1 cellular context compared by ENCODE assay signal in the genomic region with DNA sequence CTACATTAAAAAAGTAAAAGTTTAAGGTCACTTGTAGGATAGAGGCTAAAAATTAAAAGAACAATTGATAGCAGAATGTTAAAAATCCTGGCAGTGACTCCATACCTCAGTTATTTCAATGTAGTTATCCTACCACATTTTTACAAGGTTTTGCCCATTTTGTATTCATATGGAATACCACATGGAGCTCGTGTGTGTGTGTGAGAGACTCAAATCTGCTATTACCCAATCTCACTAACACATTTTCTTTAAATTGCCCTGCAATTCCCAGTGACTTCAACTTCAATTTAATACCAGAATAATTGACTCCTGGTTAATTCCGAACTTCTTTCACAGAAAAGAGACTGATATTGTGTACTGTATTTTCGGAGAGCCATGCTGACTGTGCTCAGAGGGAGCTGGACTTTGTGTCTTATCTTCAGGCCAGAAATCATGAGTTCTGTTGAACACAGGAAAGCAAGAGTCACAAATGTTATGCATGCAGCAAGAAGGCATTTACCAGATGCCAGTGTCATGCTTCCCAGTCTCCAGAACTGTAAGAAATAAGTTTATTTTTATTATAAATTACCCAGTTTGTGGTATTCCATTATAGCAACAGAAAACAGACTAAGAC.
TF ChIP-seq lines count a peak whose summit lies in the region.

No MANE protein-coding gene starts in this region.

TF ChIP-seq in SK-N-SH, 30 proteins besides CTCF, POLR2A, EP300 and RAD21 (continued from another document):
- TF ChIP-seq, protein P1, sequence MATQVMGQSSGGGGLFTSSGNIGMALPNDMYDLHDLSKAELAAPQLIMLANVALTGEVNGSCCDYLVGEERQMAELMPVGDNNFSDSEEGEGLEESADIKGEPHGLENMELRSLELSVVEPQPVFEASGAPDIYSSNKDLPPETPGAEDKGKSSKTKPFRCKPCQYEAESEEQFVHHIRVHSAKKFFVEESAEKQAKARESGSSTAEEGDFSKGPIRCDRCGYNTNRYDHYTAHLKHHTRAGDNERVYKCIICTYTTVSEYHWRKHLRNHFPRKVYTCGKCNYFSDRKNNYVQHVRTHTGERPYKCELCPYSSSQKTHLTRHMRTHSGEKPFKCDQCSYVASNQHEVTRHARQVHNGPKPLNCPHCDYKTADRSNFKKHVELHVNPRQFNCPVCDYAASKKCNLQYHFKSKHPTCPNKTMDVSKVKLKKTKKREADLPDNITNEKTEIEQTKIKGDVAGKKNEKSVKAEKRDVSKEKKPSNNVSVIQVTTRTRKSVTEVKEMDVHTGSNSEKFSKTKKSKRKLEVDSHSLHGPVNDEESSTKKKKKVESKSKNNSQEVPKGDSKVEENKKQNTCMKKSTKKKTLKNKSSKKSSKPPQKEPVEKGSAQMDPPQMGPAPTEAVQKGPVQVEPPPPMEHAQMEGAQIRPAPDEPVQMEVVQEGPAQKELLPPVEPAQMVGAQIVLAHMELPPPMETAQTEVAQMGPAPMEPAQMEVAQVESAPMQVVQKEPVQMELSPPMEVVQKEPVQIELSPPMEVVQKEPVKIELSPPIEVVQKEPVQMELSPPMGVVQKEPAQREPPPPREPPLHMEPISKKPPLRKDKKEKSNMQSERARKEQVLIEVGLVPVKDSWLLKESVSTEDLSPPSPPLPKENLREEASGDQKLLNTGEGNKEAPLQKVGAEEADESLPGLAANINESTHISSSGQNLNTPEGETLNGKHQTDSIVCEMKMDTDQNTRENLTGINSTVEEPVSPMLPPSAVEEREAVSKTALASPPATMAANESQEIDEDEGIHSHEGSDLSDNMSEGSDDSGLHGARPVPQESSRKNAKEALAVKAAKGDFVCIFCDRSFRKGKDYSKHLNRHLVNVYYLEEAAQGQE (IDR thresholded peaks at IDR 0.05; ENCODE audit: low read depth, low read length): no peak
- TF ChIP-seq, protein P2, sequence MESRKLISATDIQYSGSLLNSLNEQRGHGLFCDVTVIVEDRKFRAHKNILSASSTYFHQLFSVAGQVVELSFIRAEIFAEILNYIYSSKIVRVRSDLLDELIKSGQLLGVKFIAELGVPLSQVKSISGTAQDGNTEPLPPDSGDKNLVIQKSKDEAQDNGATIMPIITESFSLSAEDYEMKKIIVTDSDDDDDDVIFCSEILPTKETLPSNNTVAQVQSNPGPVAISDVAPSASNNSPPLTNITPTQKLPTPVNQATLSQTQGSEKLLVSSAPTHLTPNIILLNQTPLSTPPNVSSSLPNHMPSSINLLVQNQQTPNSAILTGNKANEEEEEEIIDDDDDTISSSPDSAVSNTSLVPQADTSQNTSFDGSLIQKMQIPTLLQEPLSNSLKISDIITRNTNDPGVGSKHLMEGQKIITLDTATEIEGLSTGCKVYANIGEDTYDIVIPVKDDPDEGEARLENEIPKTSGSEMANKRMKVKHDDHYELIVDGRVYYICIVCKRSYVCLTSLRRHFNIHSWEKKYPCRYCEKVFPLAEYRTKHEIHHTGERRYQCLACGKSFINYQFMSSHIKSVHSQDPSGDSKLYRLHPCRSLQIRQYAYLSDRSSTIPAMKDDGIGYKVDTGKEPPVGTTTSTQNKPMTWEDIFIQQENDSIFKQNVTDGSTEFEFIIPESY (IDR thresholded peaks at IDR 0.05; ENCODE audit: borderline replicate concordance, low read depth): no peak
- TF ChIP-seq TCF12 (IDR thresholded peaks at IDR 0.05) (no peak), RXRA (IDR thresholded peaks at IDR 0.05; ENCODE audit: borderline replicate concordance, low read depth) (no peak), NFIC (IDR thresholded peaks at IDR 0.05; ENCODE audit: borderline replicate concordance) (no peak)
- TF ChIP-seq, protein P3, sequence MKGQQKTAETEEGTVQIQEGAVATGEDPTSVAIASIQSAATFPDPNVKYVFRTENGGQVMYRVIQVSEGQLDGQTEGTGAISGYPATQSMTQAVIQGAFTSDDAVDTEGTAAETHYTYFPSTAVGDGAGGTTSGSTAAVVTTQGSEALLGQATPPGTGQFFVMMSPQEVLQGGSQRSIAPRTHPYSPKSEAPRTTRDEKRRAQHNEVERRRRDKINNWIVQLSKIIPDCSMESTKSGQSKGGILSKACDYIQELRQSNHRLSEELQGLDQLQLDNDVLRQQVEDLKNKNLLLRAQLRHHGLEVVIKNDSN (IDR thresholded peaks at IDR 0.05; ENCODE audit: borderline replicate concordance, low read depth): no peak
TF ChIP-seq in SK-N-SH: peak in this region for 0.
